ENCODE assay signal across 9 cellular contexts in the genomic region with DNA sequence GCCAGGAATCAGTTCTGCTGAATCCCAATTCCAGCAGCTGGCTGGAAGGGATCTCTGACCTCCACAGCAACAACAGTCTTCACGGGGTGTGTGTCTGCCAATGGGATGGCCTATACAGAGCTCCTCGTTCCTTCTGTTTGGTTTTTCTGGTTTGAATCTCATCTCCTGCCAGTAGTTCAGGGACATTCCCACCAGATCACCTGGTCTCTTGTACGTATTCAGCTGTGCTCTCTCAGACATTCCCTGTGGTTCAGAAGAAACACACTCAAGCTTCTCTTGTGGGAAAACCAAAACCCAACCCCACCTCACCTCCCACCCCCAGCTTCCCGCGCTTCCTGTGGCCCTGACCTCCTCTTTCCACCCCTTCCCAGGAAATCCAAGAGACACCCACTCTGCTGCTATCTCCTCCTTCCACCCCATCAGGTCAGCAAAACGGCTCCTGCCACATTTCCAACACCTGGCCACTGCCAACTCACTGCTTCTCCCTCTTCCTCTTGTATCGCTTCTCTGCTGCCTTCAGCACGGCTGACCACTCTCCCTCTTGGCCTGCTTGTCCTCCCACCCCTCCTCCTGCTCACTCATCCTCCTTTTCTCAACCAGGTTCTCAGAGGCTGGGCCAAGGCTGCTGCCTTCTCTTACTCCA.
A peak's percentile ranks its signal among the peaks of the same experiment; 100 is the strongest.
DNase-seq lines count a peak whose midpoint lies in the region; ATAC-seq and TF ChIP-seq lines count a peak whose summit lies in the region.
"Had no signal": no experiment of that assay in that cellular context is flagged by ENCODE, and none has a peak within 500 bp of the region (broad histone marks: within the 10 kb centered on the region; RNA-seq: fewer than 3 reads in every experiment).

No MANE protein-coding gene starts in this region.

- no peak for DNase-seq in smooth muscle cell (lab: John Stamatoyannopoulos, UW; ENCODE audit: unreplicated experiment)
- no peak for DNase-seq in NCI-H2171 (lab: John Stamatoyannopoulos, UW)
- DNase-seq in ureter (ENCODE audit: low spot score): no peak
- no peak for DNase-seq in omental fat pad (ENCODE audit: low spot score)

- H3K4me2 ChIP-seq in smooth muscle cell: no peak overlapping the region

- H3K4me3 ChIP-seq in smooth muscle cell: no peak overlapping the region
- H3K4me3 ChIP-seq: SJCRH30 had no signal

- no peaks in the 10 kb centered on the region for H3K9me3 ChIP-seq in smooth muscle cell (replicated peaks; ENCODE audit: low read depth)

- peaks cover 4% of the 10 kb centered on the region for H4K20me1 ChIP-seq in smooth muscle cell (ENCODE audit: low read depth)

- peaks cover 3% of the 10 kb centered on the region for H3K36me3 ChIP-seq in smooth muscle cell (ENCODE audit: low read depth)

- no peak overlapping the region for H2AFZ ChIP-seq in smooth muscle cell (ENCODE audit: low read depth)

- TF ChIP-seq CTCF in smooth muscle cell (IDR thresholded peaks at IDR 0.05; ENCODE audit: borderline replicate concordance, insufficient read depth, poor library complexity, severe bottlenecking) (no peak), omental fat pad (IDR thresholded peaks at IDR 0.05) (no peak)

- peaks cover 9% of the 10 kb centered on the region for H3K4me1 ChIP-seq in smooth muscle cell (ENCODE audit: low read depth)

- peaks cover 8% of the 10 kb centered on the region for H3F3A ChIP-seq in smooth muscle cell (ENCODE audit: low read depth)

- no peaks in the 10 kb centered on the region for H3K27me3 ChIP-seq in smooth muscle cell (ENCODE audit: low read depth)
- H3K27me3 ChIP-seq: SJCRH30 had no signal

- 83% methylated on average over 6 of the region's 8 CpGs for WGBS in smooth muscle cell (ENCODE audit: low lambda C conversion rate)

- H3K27ac ChIP-seq in smooth muscle cell (ENCODE audit: low read depth): peak overlapping the region; percentile 11
- H3K27ac ChIP-seq: SJCRH30 had no signal

- ATAC-seq in GM19438 (IDR thresholded peaks at IDR 0.05; ENCODE audit: low read depth, unreplicated experiment): peak; percentile 45
- ATAC-seq in HG03378 (IDR thresholded peaks at IDR 0.05; ENCODE audit: unreplicated experiment): peak; percentile 33
- peak; percentile 28 for ATAC-seq in esophagus mucosa
- ATAC-seq in HG03175 (IDR thresholded peaks at IDR 0.05; ENCODE audit: unreplicated experiment): no peak
- ATAC-seq in omental fat pad (ENCODE audit: low FRiP score): no peak

- H3K9ac ChIP-seq in smooth muscle cell (ENCODE audit: low read depth): no peak overlapping the region

- no peaks in the 10 kb centered on the region for H3K79me2 ChIP-seq in smooth muscle cell (ENCODE audit: low read depth)

Comparison
In these comparisons a context has a peak if more than half of its experiments do, and no peak if none do; other contexts are left out.
1. ATAC-seq: peak in GM19438 (single experiment), HG03378 (single experiment) and esophagus mucosa (single experiment); none in HG03175 (single experiment) and omental fat pad (single experiment).